ENCODE assay signal across 14 cellular contexts in genomic region chr3:123383101-123384053, GRCh38.
DNase-seq lines count a peak whose midpoint lies in the region; ATAC-seq and TF ChIP-seq lines count a peak whose summit lies in the region.
"Had no signal": no experiment of that assay in that cellular context is flagged by ENCODE, and none has a peak within 500 bp of the region (broad histone marks: within the 10 kb centered on the region; RNA-seq: fewer than 3 reads in every experiment).

No MANE protein-coding gene starts in this region.

- TF ChIP-seq CTCF in fibroblast of the aortic adventitia (IDR thresholded peaks at IDR 0.05; ENCODE audit: insufficient read depth, low read length) = no peak

- H3K36me3 Mint-ChIP-seq in effector memory CD8-positive, alpha-beta T cell (ENCODE audit: insufficient read depth) = no peaks in the 10 kb centered on the region

- peak overlapping the region; percentile 12 for H3K23ac ChIP-seq in neuronal stem cell (ENCODE audit: low read depth, low read length, poor library complexity)

- no peak overlapping the region for H2AK5ac ChIP-seq in neuronal stem cell (ENCODE audit: low read depth, low read length)

- peak overlapping the region; percentile 3 for H3K14ac ChIP-seq in neuronal stem cell (ENCODE audit: low read length)

- H3K4me2 ChIP-seq in neuronal stem cell (ENCODE audit: insufficient read depth, low read length, poor library complexity, severe bottlenecking) = no peak overlapping the region
- H3K4me2 ChIP-seq: BLaER1 had no signal

- H3K4me3 ChIP-seq in NT2/D1 (ENCODE audit: insufficient read length, low read depth) = no peak overlapping the region
- H3K4me3 ChIP-seq in fibroblast of the aortic adventitia (ENCODE audit: low read depth, low read length) = no peak overlapping the region
- peak overlapping the region in 1 of 2 donors; percentile 3 for H3K4me3 ChIP-seq in neuronal stem cell (ENCODE audit: low read length in 2 of 2)
- H3K4me3 ChIP-seq: BLaER1, suprapubic skin had no signal

- H3K4ac ChIP-seq in neuronal stem cell (ENCODE audit: low read length) = no peak overlapping the region

- no peak overlapping the region for H3K9ac ChIP-seq in NT2/D1 (ENCODE audit: insufficient read length, low read depth)
- peak overlapping the region; percentile 90 for H3K9ac ChIP-seq in neuronal stem cell (ENCODE audit: low read depth, low read length, poor library complexity)
- H3K9ac ChIP-seq: BLaER1 had no signal

- H2BK12ac ChIP-seq in neuronal stem cell (ENCODE audit: low read length) = peak overlapping the region; percentile 59

- peaks cover 0 to 2% of the 10 kb centered on the region in 2 donors for H3K4me1 Mint-ChIP-seq in effector memory CD8-positive, alpha-beta T cell (ENCODE audit: low read depth in 2 of 2)

- DNase-seq in DMS 273 treated with DMSO at 0.1 percent for 48 hours (lab: John Stamatoyannopoulos, UW) = peak; percentile 50
- DNase-seq in NT2/D1 (ENCODE audit: low read depth, low spot score) = peak; percentile 38
- peak; percentile 9 for DNase-seq in fibroblast of the aortic adventitia (ENCODE audit: low read depth)
- peak; percentile 30 for DNase-seq in neuronal stem cell (ENCODE audit: low spot score)
- DNase-seq in stimulated activated naive CD4-positive, alpha-beta T cell treated with Interleukin-2 at 50 U/mL for 16 hours (lab: John Stamatoyannopoulos, UW) = no peak
- no peak for DNase-seq in effector memory CD8-positive, alpha-beta T cell
- no peak for DNase-seq in NCI-H226
- DNase-seq: activated CD4-positive, CD25-positive, alpha-beta regulatory T cell treated with anti-CD3 and anti-CD28 coated beads, Interleukin-2, amount 50 U/mL, for 72 hours; activated gamma-delta T cell; SIG-M5; stimulated activated CD4-positive, alpha-beta T cell treated with anti-CD3 and anti-CD28 coated beads, Interleukin-4, amount 100 ng/mL, for 1 hour had no signal

- no peak overlapping the region for H4K8ac ChIP-seq in neuronal stem cell (ENCODE audit: low read depth, low read length)

- no peak overlapping the region for H4K91ac ChIP-seq in neuronal stem cell (ENCODE audit: low read depth, low read length, poor library complexity)

- H3K27me3 ChIP-seq in NT2/D1 (ENCODE audit: insufficient read depth, insufficient read length) = no peaks in the 10 kb centered on the region
- peaks cover 0 to 11% (median 0%) of the 10 kb centered on the region in 3 experiments for H3K27me3 ChIP-seq in neuronal stem cell (ENCODE audit: control insufficient read depth in 3 of 3, insufficient read depth in 3 of 3, low read depth in 1 of 3, low read length in 3 of 3)
- H3K27me3 ChIP-seq: BLaER1, suprapubic skin had no signal

- H3K18ac ChIP-seq in neuronal stem cell (ENCODE audit: low read length) = peak overlapping the region; percentile 76

- no peak overlapping the region for H3K4me3 Mint-ChIP-seq in effector memory CD8-positive, alpha-beta T cell

- H2BK5ac ChIP-seq in neuronal stem cell (ENCODE audit: low read length) = peak overlapping the region; percentile 2

- H3K27ac Mint-ChIP-seq in effector memory CD8-positive, alpha-beta T cell = no peak overlapping the region

- H3K27ac ChIP-seq in neuronal stem cell (replicated peaks; ENCODE audit: low read length) = no peak overlapping the region
- H3K27ac ChIP-seq: BLaER1, suprapubic skin had no signal

- H3K4me1 ChIP-seq in NT2/D1 (ENCODE audit: insufficient read depth, insufficient read length) = peaks cover 8% of the 10 kb centered on the region
- peaks cover 6 to 10% of the 10 kb centered on the region in 2 donors for H3K4me1 ChIP-seq in neuronal stem cell (ENCODE audit: control insufficient read depth in 2 of 2, insufficient read depth in 1 of 2, low read depth in 1 of 2, low read length in 2 of 2)
- H3K4me1 ChIP-seq: suprapubic skin had no signal

- no peaks in the 10 kb centered on the region for H3K36me3 ChIP-seq in NT2/D1 (ENCODE audit: insufficient read depth, insufficient read length, low read length)
- no peaks in the 10 kb centered on the region for H3K36me3 ChIP-seq in neuronal stem cell (replicated peaks in 1 of 2; ENCODE audit: control insufficient read depth in 2 of 2, insufficient read depth in 2 of 2, low read length in 2 of 2)
- H3K36me3 ChIP-seq: BLaER1, suprapubic skin had no signal

- peaks cover 35 to 46% of the 10 kb centered on the region in 2 donors for H3K27me3 Mint-ChIP-seq in effector memory CD8-positive, alpha-beta T cell

- H3K9me3 Mint-ChIP-seq in effector memory CD8-positive, alpha-beta T cell = no peaks in the 10 kb centered on the region

- no peak for ATAC-seq in HG02981 (IDR thresholded peaks at IDR 0.05; ENCODE audit: unreplicated experiment)
- no peak for ATAC-seq in effector memory CD8-positive, alpha-beta T cell (replicated peaks)

- peak overlapping the region; percentile 12 for H2BK120ac ChIP-seq in neuronal stem cell (ENCODE audit: low read depth, low read length)

- no CpG with 5 or more reads among the region's 26 CpGs for WGBS in neuronal stem cell (ENCODE audit: extremely low coverage in 2 of 2, insufficient read length in 2 of 2, insufficient replicate concordance in 1 of 2), 2 donors

- H3K79me1 ChIP-seq in neuronal stem cell (ENCODE audit: low read depth, low read length) = no peaks in the 10 kb centered on the region

- H2AFZ ChIP-seq in neuronal stem cell (ENCODE audit: low read length) = no peak overlapping the region

- H3K9me3 ChIP-seq in NT2/D1 (ENCODE audit: insufficient read depth, low read length) (no peaks in the 10 kb centered on the region), neuronal stem cell (replicated peaks in 1 of 2; ENCODE audit: control insufficient read depth in 2 of 2, insufficient read depth in 1 of 2, low read depth in 1 of 2, low read length in 2 of 2) (no peaks in the 10 kb centered on the region)
- H3K9me3 ChIP-seq: BLaER1, suprapubic skin had no signal

- no peak overlapping the region for H2BK15ac ChIP-seq in neuronal stem cell (ENCODE audit: low read length)

Comparison
In these comparisons a context has a peak if more than half of its experiments do, and no peak if none do; other contexts are left out.
1. DNase-seq: peak in DMS 273 treated with DMSO at 0.1 percent for 48 hours (single experiment), NT2/D1 (single experiment), fibroblast of the aortic adventitia (single experiment) and neuronal stem cell (single experiment); none in stimulated activated naive CD4-positive, alpha-beta T cell treated with Interleukin-2 at 50 U/mL for 16 hours (single experiment), effector memory CD8-positive, alpha-beta T cell (0 of 3) and NCI-H226 (single experiment).